ENCODE assay signal across 27 cellular contexts in the genomic region with DNA sequence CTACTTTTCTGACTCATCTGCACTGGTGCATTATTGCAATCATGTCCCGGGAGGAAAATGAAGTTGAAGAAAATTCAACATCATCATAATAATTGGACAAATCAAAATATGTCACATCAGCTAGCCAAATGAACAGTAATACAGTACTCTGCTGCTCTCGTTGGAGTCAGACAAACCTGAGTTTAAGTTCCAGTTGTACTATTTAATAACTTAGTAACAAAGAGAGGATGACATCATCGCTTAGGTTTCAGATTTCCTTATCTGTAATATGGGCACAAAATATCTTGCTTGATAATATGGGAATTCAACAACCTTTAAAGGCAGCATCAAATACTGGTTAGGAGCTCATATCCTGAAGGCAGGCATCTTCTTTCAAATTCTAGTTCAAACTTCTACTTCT.
DNase-seq lines count a peak whose midpoint lies in the region; ATAC-seq and TF ChIP-seq lines count a peak whose summit lies in the region.
"Had no signal": no experiment of that assay in that cellular context is flagged by ENCODE, and none has a peak within 500 bp of the region (broad histone marks: within the 10 kb centered on the region; RNA-seq: fewer than 3 reads in every experiment).

No MANE protein-coding gene starts in this region.

- TF ChIP-seq CTCF in astrocyte of the spinal cord (IDR thresholded peaks at IDR 0.05; ENCODE audit: low read depth, low read length) (no peak), fibroblast of lung (conservative IDR thresholded peaks at IDR 0.05 in 1 of 2, IDR thresholded peaks at IDR 0.05 in 1 of 2; ENCODE audit: low read depth in 1 of 2, low read length in 2 of 2) (no peak), adrenal gland (IDR thresholded peaks at IDR 0.05) (no peak)

- H3K9me3 Mint-ChIP-seq in activated CD8-positive, alpha-beta memory T cell treated with anti-CD3 and anti-CD28 coated beads, Interleukin-2, amount 10 ng/mL, durations not matched to agents 7 days and 5 days (ENCODE audit: low read depth): no peaks in the 10 kb centered on the region

- H3K27me3 Mint-ChIP-seq in activated CD8-positive, alpha-beta memory T cell treated with anti-CD3 and anti-CD28 coated beads, Interleukin-2, amount 10 ng/mL, durations not matched to agents 7 days and 5 days: no peaks in the 10 kb centered on the region
- H3K27me3 Mint-ChIP-seq: CD4-positive, alpha-beta T cell had no signal

- CTCF ChIA-PET in activated CD8-positive, alpha-beta memory T cell treated with anti-CD3 and anti-CD28 coated beads, Interleukin-2, amount 10 ng/mL, durations not matched to agents 7 days and 5 days (lab: Charles Lee): no interaction called here

- no peaks in the 10 kb centered on the region for H3K4me1 Mint-ChIP-seq in activated CD8-positive, alpha-beta memory T cell treated with anti-CD3 and anti-CD28 coated beads, Interleukin-2, amount 10 ng/mL, durations not matched to agents 7 days and 5 days

- DNase-seq in DMS53 (lab: John Stamatoyannopoulos, UW) (peak; percentile 3), DMS53 treated with DMSO at 0.1 percent for 48 hours (lab: John Stamatoyannopoulos, UW; ENCODE audit: unreplicated experiment) (no peak), astrocyte of the spinal cord (ENCODE audit: low read depth, low spot score) (peak; percentile 40), fibroblast of lung (ENCODE audit: low read depth in 2 of 2) (peak; percentile 4 to 40), T-helper 2 cell (no peak), adrenal gland (no peak)
- DNase-seq in activated CD8-positive, alpha-beta memory T cell treated with anti-CD3 and anti-CD28 coated beads, Interleukin-2, amount 10 ng/mL, durations not matched to agents 7 days and 5 days: no peak
- DNase-seq: ACHN; CD4-positive, alpha-beta T cell; COR-L47; DMS153; GDM1; IMR-90; MV-4-11; NCI-H1105 treated with DMSO at 0.1 percent for 48 hours; NCI-H1694; NCI-H2081 treated with DMSO at 0.1 percent for 48 hours; NCI-H2171 treated with DMSO at 0.1 percent for 48 hours; NCI-H446; NCI-H526; RPMI8226; SHP77 had no signal

- no peak overlapping the region for H3K4me3 ChIP-seq in astrocyte of the spinal cord (ENCODE audit: low read depth, low read length)
- no peak overlapping the region for H3K4me3 ChIP-seq in fibroblast of lung (replicated peaks in 1 of 4; ENCODE audit: control extremely low read depth in 1 of 4, insufficient read depth in 1 of 4, low read depth in 3 of 4, low read length in 4 of 4)
- no peak overlapping the region for H3K4me3 ChIP-seq in adrenal gland
- H3K4me3 ChIP-seq: BLaER1 had no signal

- no peak for TF ChIP-seq POLR2A in adrenal gland (IDR thresholded peaks at IDR 0.05)

- no peak overlapping the region for H3K27ac Mint-ChIP-seq in activated CD8-positive, alpha-beta memory T cell treated with anti-CD3 and anti-CD28 coated beads, Interleukin-2, amount 10 ng/mL, durations not matched to agents 7 days and 5 days
- H3K27ac Mint-ChIP-seq: CD4-positive, alpha-beta T cell had no signal

- H3K27me3 ChIP-seq in fibroblast of lung (ENCODE audit: control insufficient read depth, insufficient read depth, low read length) (no peaks in the 10 kb centered on the region), adrenal gland (no peaks in the 10 kb centered on the region)
- H3K27me3 ChIP-seq: BLaER1 had no signal

- H3K9me3 ChIP-seq in fibroblast of lung (ENCODE audit: control insufficient read depth, insufficient read depth, low read depth, low read length) (no peaks in the 10 kb centered on the region), adrenal gland (replicated peaks in 1 of 3) (no peaks in the 10 kb centered on the region)
- H3K9me3 ChIP-seq: BLaER1 had no signal

- no peaks in the 10 kb centered on the region for H3K36me3 Mint-ChIP-seq in activated CD8-positive, alpha-beta memory T cell treated with anti-CD3 and anti-CD28 coated beads, Interleukin-2, amount 10 ng/mL, durations not matched to agents 7 days and 5 days

- H3K4me2 ChIP-seq in fibroblast of lung (ENCODE audit: extremely low read depth, insufficient read depth, low read length): no peak overlapping the region
- H3K4me2 ChIP-seq: BLaER1, KMS-11 had no signal

- no peak overlapping the region for H2AFZ ChIP-seq in fibroblast of lung (ENCODE audit: low read length)

- H4K20me1 ChIP-seq in fibroblast of lung (ENCODE audit: control insufficient read depth, extremely low read depth, insufficient read depth, low read length): no peaks in the 10 kb centered on the region
- H4K20me1 ChIP-seq: BLaER1 had no signal

- H3K79me2 ChIP-seq in fibroblast of lung (ENCODE audit: control insufficient read depth, insufficient read depth, low read length): no peaks in the 10 kb centered on the region

- no peaks in the 10 kb centered on the region for H3K4me1 ChIP-seq in fibroblast of lung (ENCODE audit: control insufficient read depth, extremely low read depth, insufficient read depth, low read length)
- no peaks in the 10 kb centered on the region for H3K4me1 ChIP-seq in adrenal gland (replicated peaks in 1 of 2)
- H3K4me1 ChIP-seq: BLaER1 had no signal

- no peak overlapping the region for H3K27ac ChIP-seq in fibroblast of lung (ENCODE audit: insufficient read depth, low read length)
- no peak overlapping the region for H3K27ac ChIP-seq in adrenal gland
- H3K27ac ChIP-seq: 22Rv1, BLaER1, KMS-11 had no signal

- in situ Hi-C loops in astrocyte of the spinal cord (cut with HindIII; ENCODE audit: low sequenced_read_pairs): no loop called here

- ATAC-seq in HG03521 (IDR thresholded peaks at IDR 0.05; ENCODE audit: unreplicated experiment): no peak
- ATAC-seq in activated CD8-positive, alpha-beta memory T cell treated with anti-CD3 and anti-CD28 coated beads, Interleukin-2, amount 10 ng/mL, durations not matched to agents 7 days and 5 days: no peak
- ATAC-seq: HCT116 had no signal

- H3K36me3 ChIP-seq in fibroblast of lung (ENCODE audit: control insufficient read depth, insufficient read depth, low read length) (no peaks in the 10 kb centered on the region), adrenal gland (replicated peaks in 1 of 2) (no peaks in the 10 kb centered on the region)
- H3K36me3 ChIP-seq: BLaER1 had no signal

- 80 to 87% (median 83%) methylated on average over 3 of the region's 3 CpGs for WGBS in adrenal gland, 4 donors

- intact Hi-C loops in adrenal gland (cut with DNase I): no loop called here

- no peak overlapping the region for H3K9ac ChIP-seq in fibroblast of lung (ENCODE audit: insufficient read depth, low read length)
- H3K9ac ChIP-seq: BLaER1, KMS-11 had no signal

- H3K4me3 Mint-ChIP-seq in activated CD8-positive, alpha-beta memory T cell treated with anti-CD3 and anti-CD28 coated beads, Interleukin-2, amount 10 ng/mL, durations not matched to agents 7 days and 5 days: no peak overlapping the region
- H3K4me3 Mint-ChIP-seq: CD4-positive, alpha-beta T cell had no signal

Comparison
In these comparisons a context has a peak if more than half of its experiments do, and no peak if none do; other contexts are left out.
1. DNase-seq: peak in DMS53 (single experiment), astrocyte of the spinal cord (single experiment) and fibroblast of lung (2 of 2); none in DMS53 treated with DMSO at 0.1 percent for 48 hours (single experiment), activated CD8-positive, alpha-beta memory T cell treated with anti-CD3 and anti-CD28 coated beads, Interleukin-2, amount 10 ng/mL, durations not matched to agents 7 days and 5 days (single experiment), T-helper 2 cell (0 of 5) and adrenal gland (0 of 7).